Comparison of ENCODE assay signal across 22 cellular contexts in the genomic region with DNA sequence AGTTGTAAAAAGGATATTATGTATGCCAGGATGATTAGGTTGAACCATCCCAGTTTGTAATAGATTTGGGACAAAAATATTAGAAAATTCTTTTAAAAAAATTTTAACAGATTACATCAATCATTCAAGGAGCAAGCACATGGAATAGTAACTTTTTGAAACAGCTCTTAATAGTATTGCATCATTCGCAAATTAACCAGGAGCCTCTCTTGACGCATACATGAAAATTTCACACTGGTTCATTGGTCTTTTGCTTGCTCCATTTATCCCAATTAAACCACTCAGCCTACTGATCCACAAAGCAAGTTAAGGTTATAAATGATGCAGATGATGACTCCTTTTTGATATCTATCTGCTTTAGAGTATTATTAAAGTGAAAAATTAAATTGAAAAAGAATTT.
A peak's percentile ranks its signal among the peaks of the same experiment; 100 is the strongest.
DNase-seq lines count a peak whose midpoint lies in the region; ATAC-seq, FAIRE-seq and TF ChIP-seq lines count a peak whose summit lies in the region.
"Had no signal": no experiment of that assay in that cellular context is flagged by ENCODE, and none has a peak within 500 bp of the region (broad histone marks: within the 10 kb centered on the region; RNA-seq: fewer than 3 reads in every experiment).

No MANE protein-coding gene starts in this region.

- no peak for FAIRE-seq in H1 (lab: Jason Lieb, UNC)
- FAIRE-seq: G401.6, GM12892, H54 had no signal

- no peaks in the 10 kb centered on the region for H3K27me3 Mint-ChIP-seq in activated CD4-positive, alpha-beta T cell treated with anti-CD3 and anti-CD28 coated beads, Interleukin-2, amount 10 ng/mL, durations not matched to agents 7 days and 5 days
- H3K27me3 Mint-ChIP-seq: CD4-positive, CD25-positive, alpha-beta regulatory T cell had no signal

- no peaks in the 10 kb centered on the region for H3K9me3 ChIP-seq in A673 (ENCODE audit: low read depth, low read length, poor library complexity, severe bottlenecking)
- H3K9me3 ChIP-seq in IMR-90 (ENCODE audit: control insufficient read depth, insufficient read depth, low read length), result no peaks in the 10 kb centered on the region
- no peaks in the 10 kb centered on the region for H3K9me3 ChIP-seq in SJCRH30 (replicated peaks)
- no peaks in the 10 kb centered on the region for H3K9me3 ChIP-seq in H1 (ENCODE audit: insufficient read depth in 2 of 2, low read depth in 1 of 2, low read length in 1 of 2)
- H3K9me3 ChIP-seq: BLaER1, Caco-2, HAP-1 had no signal

- H2AK5ac ChIP-seq in IMR-90 (ENCODE audit: low read depth, low read length), result no peak overlapping the region
- no peak overlapping the region for H2AK5ac ChIP-seq in H1 (ENCODE audit: low read depth, low read length)

- in situ Hi-C loops in IMR-90 (cut with MboI; ENCODE audit: low sequenced_read_pairs), result no loop called here

- H2BK120ac ChIP-seq in IMR-90 (ENCODE audit: low read depth, low read length) (no peak overlapping the region), H1 (replicated peaks; ENCODE audit: low read depth, low read length) (no peak overlapping the region)

- H3K36me3 ChIP-seq in A673 (ENCODE audit: insufficient read depth, low read length, poor library complexity, severe bottlenecking) (no peaks in the 10 kb centered on the region), IMR-90 (ENCODE audit: control insufficient read depth, insufficient read depth, low read length) (no peaks in the 10 kb centered on the region), SJCRH30 (no peaks in the 10 kb centered on the region), H1 (ENCODE audit: control insufficient read depth in 2 of 4, insufficient read depth in 4 of 4, low read length in 3 of 4) (no peaks in the 10 kb centered on the region)
- H3K36me3 ChIP-seq: BLaER1, HAP-1 had no signal

- H3K4ac ChIP-seq in IMR-90 (ENCODE audit: low read depth, low read length) (no peak overlapping the region), H1 (replicated peaks; ENCODE audit: insufficient read length, low read depth, low read length) (no peak overlapping the region)

- intact Hi-C loops in A673 (cut with micrococcal nuclease; ENCODE audit: unreplicated experiment) (no loop called here), IMR-90 (cut with micrococcal nuclease) (no loop called here)

- H4K20me1 ChIP-seq in IMR-90 (ENCODE audit: insufficient read depth, low read length) (no peaks in the 10 kb centered on the region), H1 (replicated peaks in 1 of 2; ENCODE audit: control insufficient read depth in 1 of 2, insufficient read depth in 2 of 2, low read length in 2 of 2) (no peaks in the 10 kb centered on the region)
- H4K20me1 ChIP-seq: BLaER1 had no signal

- DNase-seq in A673 (ENCODE audit: low spot score) (peak; percentile 4), IMR-90 (no peak), SJCRH30 (peak in 1 of 2 experiments; percentile 57), H1 (ENCODE audit: low read depth in 1 of 2, low spot score in 2 of 2) (no peak), NK-92 (lab: John Stamatoyannopoulos, UW; ENCODE audit: unreplicated experiment) (no peak), LoVo (ENCODE audit: low spot score) (no peak)
- DNase-seq in activated CD4-positive, alpha-beta T cell treated with anti-CD3 and anti-CD28 coated beads, Interleukin-2, amount 10 ng/mL, durations not matched to agents 7 days and 5 days, result no peak
- DNase-seq: Caco-2; CD4-positive, CD25-positive, alpha-beta regulatory T cell; CD8-positive, alpha-beta T cell; DMS153; DND-41; HFFc6 had no signal

- H3K9ac ChIP-seq in IMR-90 (ENCODE audit: low read depth, low read length) (no peak overlapping the region), H1 (replicated peaks in 1 of 4; ENCODE audit: extremely low read depth in 1 of 4, low read depth in 3 of 4, low read length in 3 of 4) (no peak overlapping the region)
- H3K9ac ChIP-seq: BLaER1 had no signal

- no peak for TF ChIP-seq EP300 in H1 (IDR thresholded peaks at IDR 0.05; ENCODE audit: borderline replicate concordance in 1 of 2, low read depth in 2 of 2, low read length in 2 of 2)

- H3K4me2 ChIP-seq in IMR-90 (ENCODE audit: low read depth, low read length) (no peak overlapping the region), H1 (ENCODE audit: insufficient read depth in 1 of 2, low read depth in 2 of 2, low read length in 2 of 2) (no peak overlapping the region)
- H3K4me2 ChIP-seq: BLaER1, GM23338 had no signal

- H3K79me1 ChIP-seq in IMR-90 (ENCODE audit: low read depth in 1 of 2, low read length in 2 of 2) (no peaks in the 10 kb centered on the region), H1 (ENCODE audit: low read depth, low read length) (no peaks in the 10 kb centered on the region)

- no peaks in the 10 kb centered on the region for H3K79me2 ChIP-seq in H1 (ENCODE audit: control insufficient read depth in 1 of 2, insufficient read depth in 2 of 2, low read length in 2 of 2)

- H3K27ac Mint-ChIP-seq in activated CD4-positive, alpha-beta T cell treated with anti-CD3 and anti-CD28 coated beads, Interleukin-2, amount 10 ng/mL, durations not matched to agents 7 days and 5 days, result no peak overlapping the region
- H3K27ac Mint-ChIP-seq: B cell; CD4-positive, CD25-positive, alpha-beta regulatory T cell; CD8-positive, alpha-beta T cell; GM23338; HFFc6 had no signal

- H2BK15ac ChIP-seq in IMR-90 (ENCODE audit: low read depth, low read length), result no peak overlapping the region
- H2BK15ac ChIP-seq in H1 (ENCODE audit: low read length), result no peak overlapping the region

- no peaks in the 10 kb centered on the region; the same call in 1 of the 2 replicates for H3K23me2 ChIP-seq in H1 (ENCODE audit: low read depth, low read length)

- H3K27ac ChIP-seq in A673 (ENCODE audit: low read depth, low read length, poor library complexity, severe bottlenecking) (no peak overlapping the region), IMR-90 (ENCODE audit: insufficient read depth, low read length) (no peak overlapping the region), SJCRH30 (peak overlapping the region; percentile 47), H1 (ENCODE audit: low read depth, low read length) (no peak overlapping the region)
- H3K27ac ChIP-seq: BLaER1, C4-2B had no signal

- H3K4me3 ChIP-seq in A673 (ENCODE audit: low read depth, low read length, poor library complexity, severe bottlenecking) (no peak overlapping the region), IMR-90 (ENCODE audit: insufficient read depth, low read depth, low read length) (no peak overlapping the region), SJCRH30 (no peak overlapping the region), H1 (ENCODE audit: extremely low read depth in 1 of 4, insufficient read depth in 2 of 4, low read depth in 3 of 4, low read length in 4 of 4) (no peak overlapping the region)
- H3K4me3 ChIP-seq: BLaER1, GM23338, HAP-1 had no signal

- H2BK12ac ChIP-seq in H1 (ENCODE audit: low read depth, low read length), result no peak overlapping the region

- H3K14ac ChIP-seq in IMR-90 (replicated peaks; ENCODE audit: low read depth, low read length) (no peak overlapping the region), H1 (ENCODE audit: insufficient read length) (no peak overlapping the region)

- no peak overlapping the region for H4K8ac ChIP-seq in IMR-90 (ENCODE audit: low read depth in 2 of 2, low read length in 2 of 2)
- H4K8ac ChIP-seq in H1 (ENCODE audit: extremely low read depth, insufficient read depth, low read length), result no peak overlapping the region

- no CpG with 5 or more reads among the region's 2 CpGs for WGBS in IMR-90 (ENCODE audit: extremely low coverage in 2 of 2, insufficient read length in 1 of 2), 2 experiments
- 93% methylated on average over 2 of the region's 2 CpGs; no CpG with 5 or more reads in 1 of the 2 experiments for WGBS in H1 (ENCODE audit: extremely low coverage in 1 of 2, insufficient coverage in 1 of 2, insufficient read length in 1 of 2, insufficient replicate concordance in 2 of 2, low coverage in 1 of 2, low lambda C conversion rate in 2 of 2, missing lambda C conversion rate in 1 of 2), 2 experiments

- TF ChIP-seq CTCF in A673 (conservative IDR thresholded peaks at IDR 0.05; ENCODE audit: low read depth, low read length) (no peak), IMR-90 (conservative IDR thresholded peaks at IDR 0.05; ENCODE audit: low read depth, low read length) (no peak), H1 (IDR thresholded peaks at IDR 0.05; ENCODE audit: control extremely low read depth in 1 of 3, insufficient read depth in 1 of 3, low read depth in 1 of 3, low read length in 3 of 3) (no peak)

- H2AFZ ChIP-seq in IMR-90 (replicated peaks; ENCODE audit: low read length, poor library complexity) (no peak overlapping the region), H1 (ENCODE audit: low read length) (no peak overlapping the region)
- H2AFZ ChIP-seq: GM23338 had no signal

- H2BK20ac ChIP-seq in IMR-90 (ENCODE audit: low read depth, low read length) (no peak overlapping the region), H1 (ENCODE audit: low read length) (no peak overlapping the region)

- dilution Hi-C loops in IMR-90 (cut with HindIII; ENCODE audit: low sequenced_read_pairs, unreplicated experiment), result no loop called here

- TF ChIP-seq RAD21 in IMR-90 (IDR thresholded peaks at IDR 0.05; ENCODE audit: low read length) (no peak), H1 (IDR thresholded peaks at IDR 0.05 in 1 of 2, conservative IDR thresholded peaks at IDR 0.05 in 1 of 2; ENCODE audit: low read depth in 2 of 2, low read length in 2 of 2) (no peak)

- H3K56ac ChIP-seq in IMR-90 (ENCODE audit: extremely low read depth, insufficient read depth, low read length) (no peak overlapping the region), H1 (replicated peaks; ENCODE audit: insufficient read length, low read depth, low read length) (no peak overlapping the region)

- no peak for TF ChIP-seq POLR2A in IMR-90 (IDR thresholded peaks at IDR 0.05; ENCODE audit: low read depth, low read length)
- no peak for TF ChIP-seq POLR2A in H1 (IDR thresholded peaks at IDR 0.05; ENCODE audit: control extremely low read depth in 1 of 2, low read depth in 2 of 2, low read length in 2 of 2)

- no peak for ATAC-seq in IMR-90 (ENCODE audit: low read depth)
- ATAC-seq in GM21526 (IDR thresholded peaks at IDR 0.05; ENCODE audit: low FRiP score, unreplicated experiment), result no peak
- ATAC-seq: CD8-positive, alpha-beta T cell; GM23338 had no signal

- H3K27me3 ChIP-seq in A673 (replicated peaks; ENCODE audit: insufficient read depth, low read depth, low read length, poor library complexity), result peaks cover 65% of the 10 kb centered on the region
- H3K27me3 ChIP-seq in IMR-90 (ENCODE audit: control insufficient read depth, insufficient read depth, low read length), result no peaks in the 10 kb centered on the region
- H3K27me3 ChIP-seq in SJCRH30, result no peaks in the 10 kb centered on the region
- no peaks in the 10 kb centered on the region for H3K27me3 ChIP-seq in H1 (replicated peaks in 1 of 4; ENCODE audit: control insufficient read depth in 3 of 4, extremely low read depth in 1 of 4, insufficient read depth in 3 of 4, low read length in 3 of 4)
- H3K27me3 ChIP-seq: BLaER1 had no signal

- H2BK5ac ChIP-seq in IMR-90 (ENCODE audit: low read depth, low read length, poor library complexity, severe bottlenecking), result no peak overlapping the region
- no peak overlapping the region for H2BK5ac ChIP-seq in H1 (ENCODE audit: low read depth, low read length)

- H3K4me1 ChIP-seq in A673 (ENCODE audit: insufficient read depth, low read length, poor library complexity, severe bottlenecking) (no peaks in the 10 kb centered on the region), IMR-90 (ENCODE audit: control insufficient read depth, insufficient read depth, low read length) (no peaks in the 10 kb centered on the region; the same call in 1 of the 2 replicates), SJCRH30 (peaks cover 19% of the 10 kb centered on the region), H1 (replicated peaks in 1 of 4; ENCODE audit: control insufficient read depth in 3 of 4, insufficient read depth in 4 of 4, low read length in 3 of 4) (no peaks in the 10 kb centered on the region)
- H3K4me1 ChIP-seq: BLaER1, Caco-2 had no signal

- no peak overlapping the region for H3K4me3 Mint-ChIP-seq in activated CD4-positive, alpha-beta T cell treated with anti-CD3 and anti-CD28 coated beads, Interleukin-2, amount 10 ng/mL, durations not matched to agents 7 days and 5 days
- H3K4me3 Mint-ChIP-seq: B cell; CD4-positive, CD25-positive, alpha-beta regulatory T cell; CD8-positive, alpha-beta T cell; GM23338; HFFc6 had no signal

- no peak overlapping the region for H4K5ac ChIP-seq in IMR-90 (ENCODE audit: low read depth, low read length)
- H4K5ac ChIP-seq in H1 (ENCODE audit: insufficient read length, low read depth, low read length), result no peak overlapping the region

- no peaks in the 10 kb centered on the region for H3K4me1 Mint-ChIP-seq in activated CD4-positive, alpha-beta T cell treated with anti-CD3 and anti-CD28 coated beads, Interleukin-2, amount 10 ng/mL, durations not matched to agents 7 days and 5 days
- H3K4me1 Mint-ChIP-seq: B cell; CD4-positive, CD25-positive, alpha-beta regulatory T cell; GM23338 had no signal

- H3K9me1 ChIP-seq in IMR-90 (ENCODE audit: insufficient read depth, low read length), result no peaks in the 10 kb centered on the region

- BruUV-seq in A673 (replicated peaks; lab: Mats Ljungman, UMichigan) (no TSS peak), IMR-90 (replicated peaks; lab: Mats Ljungman, UMichigan) (no TSS peak)

- H3K36me3 Mint-ChIP-seq in activated CD4-positive, alpha-beta T cell treated with anti-CD3 and anti-CD28 coated beads, Interleukin-2, amount 10 ng/mL, durations not matched to agents 7 days and 5 days (ENCODE audit: low read depth), result no peaks in the 10 kb centered on the region
- H3K36me3 Mint-ChIP-seq: CD4-positive, CD25-positive, alpha-beta regulatory T cell; CD8-positive, alpha-beta T cell had no signal

- H3K23ac ChIP-seq in IMR-90 (ENCODE audit: low read depth, low read length) (no peak overlapping the region), H1 (ENCODE audit: insufficient read length) (no peak overlapping the region)

- CTCF ChIA-PET in A673 (lab: Charles Lee) (no interaction called here), IMR-90 (lab: Yijun Ruan, JAX) (no interaction called here), H1 (lab: Charles Lee; ENCODE audit: partially characterized antibody) (interaction anchor here (1.5 kb wide), 1 partner anchor 78 kb away, joined by 3 read pairs; no protein-coding TSS in a partner anchor)
- CTCF ChIA-PET in activated CD4-positive, alpha-beta T cell treated with anti-CD3 and anti-CD28 coated beads, Interleukin-2, amount 10 ng/mL, durations not matched to agents 7 days and 5 days (lab: Charles Lee), result no interaction called here

- POLR2A ChIA-PET in A673 (lab: Charles Lee; ENCODE audit: low non-redundant PET) (no interaction called here), IMR-90 (lab: Charles Lee; ENCODE audit: unreplicated experiment) (no interaction called here), H1 (lab: Charles Lee; ENCODE audit: partially characterized antibody) (no interaction called here)
- POLR2A ChIA-PET in activated CD4-positive, alpha-beta T cell treated with anti-CD3 and anti-CD28 coated beads, Interleukin-2, amount 10 ng/mL, durations not matched to agents 7 days and 5 days (lab: Charles Lee), result no interaction called here

- H3K9me3 Mint-ChIP-seq in activated CD4-positive, alpha-beta T cell treated with anti-CD3 and anti-CD28 coated beads, Interleukin-2, amount 10 ng/mL, durations not matched to agents 7 days and 5 days, result no peaks in the 10 kb centered on the region
- H3K9me3 Mint-ChIP-seq: CD8-positive, alpha-beta T cell; GM23338; HFFc6 had no signal

- H3K18ac ChIP-seq in IMR-90 (ENCODE audit: low read depth, low read length), result no peak overlapping the region
- H3K18ac ChIP-seq in H1 (ENCODE audit: extremely low read depth, low read length), result no peak overlapping the region

- H4K91ac ChIP-seq in IMR-90 (ENCODE audit: insufficient read depth, low read depth, low read length) (no peak overlapping the region), H1 (replicated peaks; ENCODE audit: insufficient read length, low read length) (no peak overlapping the region)

- no peak overlapping the region for H2AK9ac ChIP-seq in IMR-90 (replicated peaks; ENCODE audit: low read depth, low read length, poor library complexity)
